In genomic region chr9:37119907-37120839, GRCh38 we compare ENCODE assay signal across 8 cellular contexts.
A peak's percentile ranks its signal among the peaks of the same experiment; 100 is the strongest.
DNase-seq lines count a peak whose midpoint lies in the region; ATAC-seq and TF ChIP-seq lines count a peak whose summit lies in the region.

Gene ZCCHC7 (plus strand): TSS chr9:37120574.

- ATAC-seq in GM19035 (IDR thresholded peaks at IDR 0.05; ENCODE audit: unreplicated experiment) (peak; percentile 93), HG03354 (IDR thresholded peaks at IDR 0.05; ENCODE audit: poor library complexity, severe bottlenecking, unreplicated experiment) (peak; percentile 95)
- ATAC-seq in activated CD4-positive, CD25-positive, alpha-beta regulatory T cell treated with anti-CD3 and anti-CD28 coated beads, Interleukin-2, amount 50 U/mL, for 24 hours: peak; percentile 97

- TF ChIP-seq CTCF in AG09319 (IDR thresholded peaks at IDR 0.05; ENCODE audit: low read depth, low read length): no peak

- peak; percentile 88 for DNase-seq in AG09319 (ENCODE audit: extremely low read depth, low read depth)
- DNase-seq in NCI-H446 treated with DMSO at 0.1 percent for 48 hours (lab: John Stamatoyannopoulos, UW): peak; percentile 90
- peak; percentile 97 for DNase-seq in cerebellar cortex (ENCODE audit: low spot score)
- DNase-seq in islet precursor cell: peak; percentile 97
- DNase-seq in stimulated activated CD4-positive, alpha-beta T cell treated with anti-CD3 and anti-CD28 coated beads, Interleukin-12 subunit alpha, Interleukin-12 subunit beta, amount 100 ng/mL, for 48 hours (ENCODE audit: low read depth in 2 of 3, low spot score in 1 of 3): peak; percentile 93 to 97 (median 94)

Comparison
In these comparisons a context has a peak if more than half of its experiments do, and no peak if none do; other contexts are left out.
1. Peak in every context shown above with its lines: DNase-seq and ATAC-seq.